1 cellular context compared by ENCODE assay signal in the genomic region with DNA sequence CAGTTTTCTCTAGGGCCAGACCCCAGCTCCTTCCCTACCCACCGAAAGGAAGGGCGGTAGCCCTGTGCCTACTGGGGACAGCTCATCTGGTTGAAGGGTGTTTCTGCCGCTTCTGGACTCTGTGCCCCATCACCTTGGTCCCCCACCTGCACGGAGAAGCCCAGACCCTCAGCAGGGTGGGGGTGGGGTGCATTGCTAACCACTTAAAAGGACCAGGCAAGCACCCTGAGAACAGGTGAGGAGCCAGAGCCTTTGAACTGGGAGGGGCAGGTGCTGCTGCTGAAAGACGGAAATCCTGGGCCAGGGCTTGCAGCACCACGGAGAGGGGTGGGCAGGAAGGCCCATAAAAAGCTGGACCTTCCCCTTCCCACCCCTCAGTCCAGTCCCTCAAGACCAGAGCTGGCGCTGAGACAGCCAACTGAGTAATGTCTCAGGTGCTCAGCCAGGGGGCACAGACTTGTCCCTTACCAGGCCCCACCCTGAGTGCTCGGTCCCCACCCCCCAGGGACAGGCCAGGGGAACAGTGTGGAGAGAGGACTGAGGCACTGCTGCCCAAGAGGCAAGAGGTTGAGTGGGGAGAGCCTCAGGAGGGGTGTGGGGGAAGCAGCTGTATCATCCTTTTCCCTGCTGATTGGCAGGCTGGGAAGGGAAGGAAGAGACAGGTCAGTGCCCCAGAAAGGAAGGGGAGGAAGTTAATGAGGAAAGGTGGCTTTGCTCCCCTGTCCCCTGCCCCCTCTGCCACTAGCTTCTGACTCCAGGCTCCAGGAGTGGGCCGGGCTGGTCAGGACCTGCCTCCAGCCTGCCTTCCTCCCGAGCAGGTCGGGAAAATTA.
TF ChIP-seq lines count a peak whose summit lies in the region.

No MANE protein-coding gene starts in this region.

TF ChIP-seq in HEK293T, 16 proteins besides CTCF, POLR2A, EP300 and RAD21:
- TF ChIP-seq, protein P1, sequence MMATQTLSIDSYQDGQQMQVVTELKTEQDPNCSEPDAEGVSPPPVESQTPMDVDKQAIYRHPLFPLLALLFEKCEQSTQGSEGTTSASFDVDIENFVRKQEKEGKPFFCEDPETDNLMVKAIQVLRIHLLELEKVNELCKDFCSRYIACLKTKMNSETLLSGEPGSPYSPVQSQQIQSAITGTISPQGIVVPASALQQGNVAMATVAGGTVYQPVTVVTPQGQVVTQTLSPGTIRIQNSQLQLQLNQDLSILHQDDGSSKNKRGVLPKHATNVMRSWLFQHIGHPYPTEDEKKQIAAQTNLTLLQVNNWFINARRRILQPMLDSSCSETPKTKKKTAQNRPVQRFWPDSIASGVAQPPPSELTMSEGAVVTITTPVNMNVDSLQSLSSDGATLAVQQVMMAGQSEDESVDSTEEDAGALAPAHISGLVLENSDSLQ (IDR thresholded peaks at IDR 0.05), result peak; percentile 41; the same call in 1 of the 2 replicates
- TF ChIP-seq NFRKB (IDR thresholded peaks at IDR 0.05), result no peak
